Comparison of ENCODE assay signal across 8 cellular contexts in genomic region chr4:109559983-109560686, GRCh38. TPM values are rescaled to one million over a fixed set of nuclear protein-coding genes. Genes with fewer than 3 reads are reported as not detected.
A peak's percentile ranks its signal among the peaks of the same experiment; 100 is the strongest.
DNase-seq lines count a peak whose midpoint lies in the region; ATAC-seq and TF ChIP-seq lines count a peak whose summit lies in the region.

MCUB (plus strand) TSS chr4:109560246; CDS start chr4:109560338, 92 bp downstream.

- peak within 1 kb of the TSS; percentile 73 for H3K4me3 ChIP-seq in AG04449 (ENCODE audit: low read depth, low read length)
- peak within 1 kb of the TSS; percentile 76 for H3K4me3 ChIP-seq in kidney epithelial cell (ENCODE audit: low read depth, low read length)

- peak; percentile 86 for ATAC-seq in GM18870 (IDR thresholded peaks at IDR 0.05; ENCODE audit: unreplicated experiment)
- ATAC-seq in HG03103 (IDR thresholded peaks at IDR 0.05; ENCODE audit: low read depth, unreplicated experiment), result peak; percentile 87
- peak; percentile 91 to 92 for ATAC-seq in activated CD4-positive, CD25-positive, alpha-beta regulatory T cell treated with anti-CD3 and anti-CD28 coated beads, Interleukin-2, amount 50 U/mL, for 24 hours

- CTCF ChIA-PET in AG04449 (lab: Yijun Ruan, JAX), result interaction anchor here (0.9 kb wide), 1 partner anchor 17 kb away, joined by 3 read pairs; no protein-coding TSS in a partner anchor

- H3K27me3 ChIP-seq in kidney epithelial cell (ENCODE audit: control insufficient read depth, insufficient read depth, low read length), result no peaks in the 10 kb centered on the region

- POLR2A ChIA-PET in AG04449 (lab: Yijun Ruan, JAX), result interaction anchor here (0.7 to 1.2 kb wide), 2 partner anchors 127 to 244 kb away, joined by 5 to 7 read pairs; partner anchors contain the start of gene SEC24B

- TF ChIP-seq CTCF in AG04449 (IDR thresholded peaks at IDR 0.05; ENCODE audit: insufficient read depth, low read length, missing control alignments) (no peak), kidney epithelial cell (IDR thresholded peaks at IDR 0.05; ENCODE audit: insufficient read depth, low read length, poor library complexity, severe bottlenecking) (no peak)

- DNase-seq in AG04449 (ENCODE audit: low read depth, low spot score) (peak; percentile 17), NCI-H345 (lab: John Stamatoyannopoulos, UW) (peak; percentile 84), cerebellar cortex (ENCODE audit: low spot score) (peak; percentile 46), kidney epithelial cell (ENCODE audit: low read depth) (peak; percentile 56)
- DNase-seq in stimulated activated CD4-positive, alpha-beta T cell treated with anti-CD3 and anti-CD28 coated beads, Interleukin-15, amount 100 ng/mL, for 48 hours (ENCODE audit: low read depth in 2 of 2), result peak; percentile 87

- no peaks in the 10 kb centered on the region for H3K36me3 ChIP-seq in kidney epithelial cell (ENCODE audit: control insufficient read depth, insufficient read depth, low read length)

RNA-seq across cellular contexts. Expression of gene MCUB, which starts in this region (rescaled TPM):
- total RNA-seq in kidney epithelial cell, result 13.2 and 29.2 TPM in 2 replicates

Comparison
In these comparisons a context has a peak if more than half of its experiments do, and no peak if none do; other contexts are left out.
1. Peak in every context shown above with its lines: DNase-seq, ATAC-seq and H3K4me3 ChIP-seq.
2. DNase-seq: peak in every context shown above with its lines; median percentile 87 in stimulated activated CD4-positive, alpha-beta T cell treated with anti-CD3 and anti-CD28 coated beads, Interleukin-15, amount 100 ng/mL, for 48 hours; 84 in NCI-H345; 56 in kidney epithelial cell; 46 in cerebellar cortex; 17 in AG04449.